Comparison of ENCODE assay signal across 1 cellular context in genomic region chr6:101296184-101296583, GRCh38.
TF ChIP-seq lines count a peak whose summit lies in the region.

No MANE protein-coding gene starts in this region.

TF ChIP-seq in IMR-90, 13 proteins besides CTCF, POLR2A, EP300 and RAD21 (continued from another document):
- no peak for TF ChIP-seq MAZ (IDR thresholded peaks at IDR 0.05; ENCODE audit: borderline replicate concordance, low read depth, low read length)
- TF ChIP-seq RFX5 (IDR thresholded peaks at IDR 0.05; ENCODE audit: low read depth, low read length) = no peak
- TF ChIP-seq CHD1 (IDR thresholded peaks at IDR 0.05; ENCODE audit: low read depth, low read length) = no peak
- no peak for TF ChIP-seq RCOR1 (IDR thresholded peaks at IDR 0.05; ENCODE audit: insufficient replicate concordance, low read length)
- no peak for TF ChIP-seq FOS (IDR thresholded peaks at IDR 0.05; ENCODE audit: low read depth, low read length)
- TF ChIP-seq BHLHE40 (IDR thresholded peaks at IDR 0.05; ENCODE audit: low read depth, low read length) = no peak
- TF ChIP-seq MAFK (IDR thresholded peaks at IDR 0.05; ENCODE audit: low read depth, low read length) = no peak
- no peak for TF ChIP-seq SMC3 (IDR thresholded peaks at IDR 0.05; ENCODE audit: low read depth, low read length)
- no peak for TF ChIP-seq CEBPB (IDR thresholded peaks at IDR 0.05; ENCODE audit: low read depth, low read length)
- no peak for TF ChIP-seq NFE2L2 (IDR thresholded peaks at IDR 0.05; ENCODE audit: low read depth, low read length)
